Comparison of ENCODE assay signal across 8 cellular contexts in the genomic region with DNA sequence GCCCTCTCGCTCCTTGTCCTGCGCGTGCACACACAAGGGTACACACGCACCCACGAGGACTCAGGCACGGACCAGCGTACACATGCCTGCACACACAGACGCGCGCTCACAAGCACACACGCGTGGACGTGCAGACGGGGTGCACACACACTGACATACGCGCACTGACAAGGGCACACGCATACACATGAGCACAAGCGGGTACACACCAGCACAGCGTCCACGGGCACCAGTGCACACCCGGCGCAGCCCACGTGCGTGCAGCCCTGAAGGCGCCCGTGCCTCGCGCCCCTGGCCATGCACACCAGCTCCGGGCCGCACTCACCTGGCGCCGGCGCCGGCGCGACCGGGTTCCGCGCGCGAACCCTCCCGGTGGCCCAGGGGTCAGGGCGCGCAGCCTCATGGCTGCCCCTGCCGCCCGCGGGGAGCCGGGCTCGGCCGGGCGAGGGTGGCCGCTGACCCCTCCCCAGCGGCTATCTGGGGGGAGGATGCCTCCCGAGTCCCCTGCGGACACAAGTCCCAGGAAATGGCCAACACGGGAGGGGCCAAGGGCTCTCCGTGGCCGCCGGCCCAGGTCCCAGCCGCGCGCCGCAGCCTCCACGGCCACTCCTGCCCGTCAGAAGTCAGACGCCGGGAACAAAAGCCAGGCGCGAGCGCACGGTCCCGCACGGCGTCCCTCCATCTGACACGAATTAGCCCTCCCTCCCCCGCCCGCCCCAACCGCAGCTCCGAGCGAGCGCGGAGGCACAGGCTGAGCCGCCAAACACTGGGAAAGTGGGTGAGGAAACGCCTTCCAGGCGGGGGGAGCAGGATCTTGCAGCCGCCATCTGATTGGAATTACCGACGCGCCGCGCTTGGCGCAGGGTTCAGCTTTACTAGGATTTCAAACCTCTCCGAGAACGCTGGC. TPM values are rescaled to one million over a fixed set of nuclear protein-coding genes. Genes with fewer than 3 reads are reported as not detected.
DNase-seq lines count a peak whose midpoint lies in the region; ATAC-seq and TF ChIP-seq lines count a peak whose summit lies in the region.

No MANE protein-coding gene starts in this region.

- peaks cover 11% of the 10 kb centered on the region for H3K79me2 ChIP-seq in neural progenitor cell (ENCODE audit: low read depth)

- H4K20me1 ChIP-seq in neural progenitor cell (ENCODE audit: low read depth), result peaks cover 10% of the 10 kb centered on the region

- peak overlapping the region; percentile 1 for H2AFZ ChIP-seq in neural progenitor cell (replicated peaks)

- H3K4me3 ChIP-seq in AG09309 (ENCODE audit: control insufficient read depth, low read depth, low read length) (peak overlapping the region; percentile 52), fibroblast of villous mesenchyme (ENCODE audit: low read depth, low read length) (peak overlapping the region; percentile 61), neural progenitor cell (peak overlapping the region; percentile 64)

- H3K36me3 Mint-ChIP-seq in neural progenitor cell, result peaks cover 1% of the 10 kb centered on the region

- H3K4me1 Mint-ChIP-seq in neural progenitor cell, result peaks cover 48% of the 10 kb centered on the region

- no peaks in the 10 kb centered on the region for H3K9me3 ChIP-seq in neural progenitor cell (ENCODE audit: low read depth)

- H3K9ac ChIP-seq in neural progenitor cell, result no peak overlapping the region

- DNase-seq in AG09309 (ENCODE audit: low read depth) (peak; percentile 57), RPMI7951 (ENCODE audit: low read depth) (peak; percentile 84), fibroblast of villous mesenchyme (ENCODE audit: low read depth) (peak; percentile 88), neural progenitor cell (ENCODE audit: low spot score) (peak; percentile 82), T-helper 2 cell (no peak), T-helper 1 cell (no peak), LoVo (ENCODE audit: low spot score) (no peak)

- peaks cover 43% of the 10 kb centered on the region for H3K4me1 ChIP-seq in neural progenitor cell

- TF ChIP-seq CTCF in AG09309 (IDR thresholded peaks at IDR 0.05; ENCODE audit: control insufficient read depth, insufficient read depth, low read depth, low read length, missing control alignments) (no peak), fibroblast of villous mesenchyme (IDR thresholded peaks at IDR 0.05; ENCODE audit: insufficient read depth, low read depth, low read length) (no peak), neural progenitor cell (IDR thresholded peaks at IDR 0.05) (no peak)

- H3K27me3 Mint-ChIP-seq in neural progenitor cell (ENCODE audit: insufficient read depth, low read depth), result peaks cover 24% of the 10 kb centered on the region

- no peaks in the 10 kb centered on the region for H3K36me3 ChIP-seq in neural progenitor cell

- H3K4me3 Mint-ChIP-seq in neural progenitor cell, result peak overlapping the region; percentile 85

- peaks cover 3% of the 10 kb centered on the region for H3K9me3 Mint-ChIP-seq in neural progenitor cell

- H3K27ac Mint-ChIP-seq in neural progenitor cell, result no peak overlapping the region

- no peak for ATAC-seq in GM21515 (IDR thresholded peaks at IDR 0.05; ENCODE audit: unreplicated experiment)

- H3K4me2 ChIP-seq in neural progenitor cell, result peak overlapping the region; percentile 95

- H3K27ac ChIP-seq in neural progenitor cell, result no peak overlapping the region

- H3K27me3 ChIP-seq in neural progenitor cell, result peaks cover 14% of the 10 kb centered on the region

- H3F3A ChIP-seq in neural progenitor cell (ENCODE audit: low read depth), result peaks cover 45% of the 10 kb centered on the region

RNA-seq across cellular contexts. Expression of gene TNS3, which starts 45.0 kb away (rescaled TPM):
- 147 and 149 TPM in 2 replicates for total RNA-seq in RPMI7951 (2014; rRNA removed; shearing (Covaris generic))
- 120 and 202 TPM in 2 replicates for total RNA-seq in fibroblast of villous mesenchyme
- total RNA-seq in neural progenitor cell (ENCODE audit: low replicate concordance), result 15.0 and 21.8 TPM in 2 replicates

Comparison
In these comparisons a context has a peak if more than half of its experiments do, and no peak if none do; other contexts are left out.
1. DNase-seq: peak in AG09309 (single experiment), RPMI7951 (single experiment), fibroblast of villous mesenchyme (single experiment) and neural progenitor cell (single experiment); none in T-helper 2 cell (0 of 5), T-helper 1 cell (0 of 5) and LoVo (single experiment).
2. Peak in every context shown above with its lines, with median percentiles within 50 percentile points of each other: H3K4me3 ChIP-seq.